Comparison of ENCODE assay signal across 9 cellular contexts in genomic region chr19:14073232-14073924, GRCh38. TPM values are rescaled to one million over a fixed set of nuclear protein-coding genes. Genes with fewer than 3 reads are reported as not detected.
DNase-seq lines count a peak whose midpoint lies in the region; ATAC-seq, FAIRE-seq and TF ChIP-seq lines count a peak whose summit lies in the region.
"Had no signal": no experiment of that assay in that cellular context is flagged by ENCODE, and none has a peak within 500 bp of the region (broad histone marks: within the 10 kb centered on the region; RNA-seq: fewer than 3 reads in every experiment).

No MANE protein-coding gene starts in this region.

- peak overlapping the region; percentile 91 for H3K4me3 Mint-ChIP-seq in osteocyte (ENCODE audit: unreplicated experiment)

- H3K27ac ChIP-seq in HUES64 (ENCODE audit: low read depth, low read length) (no peak overlapping the region), tibial artery (peak overlapping the region; percentile 88 to 92)

- DNase-seq in C1 segment of cervical spinal cord (lab: John Stamatoyannopoulos, UW), result peak in 12 of 14 donors; percentile 28 to 86 (median 65)
- DNase-seq in GM19239 (ENCODE audit: insufficient read length, low spot score), result peak; percentile 73
- DNase-seq in SK-MEL-5 (ENCODE audit: low read depth, low spot score), result peak; percentile 58
- peak; percentile 83 to 85 for DNase-seq in activated naive CD4-positive, alpha-beta T cell treated with anti-CD3 and anti-CD28 coated beads, Interleukin-2, amount 50 U/mL, for 72 hours (ENCODE audit: low spot score in 2 of 2)
- peak; percentile 35 to 88 (median 76) for DNase-seq in head of caudate nucleus
- DNase-seq in osteocyte (ENCODE audit: extremely low spot score, unreplicated experiment), result peak; percentile 89
- peak; percentile 62 to 86 for DNase-seq in tibial artery

- H3K4me3 ChIP-seq in HUES64 (ENCODE audit: low read length) (peak overlapping the region; percentile 58), tibial artery (peak overlapping the region; percentile 62 to 73)

- TF ChIP-seq CTCF in osteocyte (IDR thresholded peaks at IDR 0.05), result peak; percentile 59
- TF ChIP-seq CTCF in tibial artery (IDR thresholded peaks at IDR 0.05), result peak in 1 of 2 experiments; percentile 94

- H3K9me3 ChIP-seq in HUES64 (ENCODE audit: insufficient read depth, low read depth, low read length), result no peaks in the 10 kb centered on the region
- no peaks in the 10 kb centered on the region for H3K9me3 ChIP-seq in tibial artery

- H3K9ac ChIP-seq in HUES64 (ENCODE audit: low read depth, low read length), result peak overlapping the region; percentile 40

- peak overlapping the region in 1 of 2 donors; percentile 20 for H3K27ac Mint-ChIP-seq in activated naive CD4-positive, alpha-beta T cell treated with anti-CD3 and anti-CD28 coated beads, Interleukin-2, amount 50 U/mL, for 72 hours
- peak overlapping the region; percentile 79 for H3K27ac Mint-ChIP-seq in osteocyte (ENCODE audit: unreplicated experiment)

- H3K36me3 ChIP-seq in HUES64 (ENCODE audit: insufficient read depth, low read length) (no peaks in the 10 kb centered on the region), tibial artery (no peaks in the 10 kb centered on the region)

- H3K4me1 ChIP-seq in HUES64 (ENCODE audit: insufficient read depth, low read length) (no peaks in the 10 kb centered on the region; the same call in 1 of the 2 replicates), tibial artery (peaks cover 0 to 40% (median 31%) of the 10 kb centered on the region in 4 donors)

- H3K27me3 Mint-ChIP-seq in osteocyte (ENCODE audit: unreplicated experiment), result no peaks in the 10 kb centered on the region

- under 1% methylated on average over 108 of the region's 108 CpGs for WGBS in HUES64

- peaks cover 22% of the 10 kb centered on the region for H3K4me1 Mint-ChIP-seq in osteocyte (ENCODE audit: unreplicated experiment)

- H3K36me3 Mint-ChIP-seq in activated naive CD4-positive, alpha-beta T cell treated with anti-CD3 and anti-CD28 coated beads, Interleukin-2, amount 50 U/mL, for 72 hours, result no peaks in the 10 kb centered on the region
- H3K36me3 Mint-ChIP-seq in osteocyte (ENCODE audit: unreplicated experiment), result no peaks in the 10 kb centered on the region

- FAIRE-seq in GM19239 (lab: Jason Lieb, UNC), result peak; percentile 26

- peak; percentile 80 for ATAC-seq in activated naive CD4-positive, alpha-beta T cell treated with anti-CD3 and anti-CD28 coated beads, Interleukin-2, amount 50 U/mL, for 72 hours

- H3K27me3 ChIP-seq in HUES64 (ENCODE audit: insufficient read depth, low read length) (peaks cover 54% of the 10 kb centered on the region), tibial artery (no peaks in the 10 kb centered on the region)

- H3K9me3 Mint-ChIP-seq in activated naive CD4-positive, alpha-beta T cell treated with anti-CD3 and anti-CD28 coated beads, Interleukin-2, amount 50 U/mL, for 72 hours, result no peaks in the 10 kb centered on the region
- H3K9me3 Mint-ChIP-seq in osteocyte (ENCODE audit: unreplicated experiment), result no peaks in the 10 kb centered on the region

- intact Hi-C loops in head of caudate nucleus (cut with DNase I), result loop anchor here (5.0 to 10.0 kb wide), 2 partner anchors 69 to 191 kb away; partner anchors contain the start of gene RFX1
- intact Hi-C loops in tibial artery (cut with DNase I; ENCODE audit: low total_unique reads), result loop anchor here (5.0 to 10.0 kb wide), 2 partner anchors 64 to 289 kb away; partner anchors contain the start of gene ASF1B

- in situ Hi-C loops in SK-MEL-5 (cut with HindIII; ENCODE audit: low pct_unique_long_range_greater_than_20kb, low sequenced_read_pairs), result no loop called here

RNA-seq across cellular contexts. Expression of gene MISP3, which starts 0.8 kb away (rescaled TPM):
- 0.55 TPM for polyA plus RNA-seq in HUES64 (2013, experiment 1 of 2)
- polyA plus RNA-seq in HUES64 (2013, experiment 2 of 2), result 0.70 TPM
- 0.53 and 0.77 TPM in 2 replicates for total RNA-seq in SK-MEL-5 (2014; rRNA removed; shearing (Covaris generic))
- polyA plus RNA-seq in SK-MEL-5 (2015; cell fraction: cytosol; rRNA removed), result 0.79 and 1.3 TPM in 2 replicates
- 3.6 and 4.6 TPM in 2 replicates for polyA plus RNA-seq in SK-MEL-5 (2015; cell fraction: nucleus; rRNA removed)
- 1 to 10 TPM; 1.2 to 4.2 TPM for total RNA-seq in activated naive CD4-positive, alpha-beta T cell treated with anti-CD3 and anti-CD28 coated beads, Interleukin-2, amount 50 U/mL, for 72 hours
- total RNA-seq in osteocyte, result 1.8 and 2.1 TPM in 2 replicates

RNA-seq across cellular contexts. Expression of gene PALM3, which starts 11.5 kb away (rescaled TPM):
- polyA plus RNA-seq in HUES64 (2013, experiment 1 of 2), result 10.4 TPM
- polyA plus RNA-seq in HUES64 (2013, experiment 2 of 2), result 16.7 TPM
- not detected in 2 replicates for total RNA-seq in SK-MEL-5 (2014; rRNA removed; shearing (Covaris generic))
- polyA plus RNA-seq in SK-MEL-5 (2015; cell fraction: cytosol; rRNA removed), result 0.29 TPM in 1 of 2 replicates, not detected in the other
- not detected in 2 replicates for polyA plus RNA-seq in SK-MEL-5 (2015; cell fraction: nucleus; rRNA removed)
- total RNA-seq in activated naive CD4-positive, alpha-beta T cell treated with anti-CD3 and anti-CD28 coated beads, Interleukin-2, amount 50 U/mL, for 72 hours, result not detected
- total RNA-seq in osteocyte, result 0.30 and 0.63 TPM in 2 replicates
- total RNA-seq: T-helper 2 cell treated with Interferon-gamma antibody and Interleukin-4, amounts not matched to agents 100 ng/mL and 5 ng/mL, for 36 hours had no signal

RNA-seq across cellular contexts. Expression of gene C19orf67, which starts 12.2 kb away (rescaled TPM):
- polyA plus RNA-seq in HUES64 (2013, experiment 1 of 2), result not detected
- polyA plus RNA-seq in HUES64 (2013, experiment 2 of 2), result not detected
- not detected in 2 replicates for total RNA-seq in SK-MEL-5 (2014; rRNA removed; shearing (Covaris generic))
- polyA plus RNA-seq in SK-MEL-5 (2015; cell fraction: cytosol; rRNA removed), result not detected in 2 replicates
- not detected in 2 replicates for polyA plus RNA-seq in SK-MEL-5 (2015; cell fraction: nucleus; rRNA removed)
- total RNA-seq in activated naive CD4-positive, alpha-beta T cell treated with anti-CD3 and anti-CD28 coated beads, Interleukin-2, amount 50 U/mL, for 72 hours, result not detected
- 0.54 TPM in 1 of 2 replicates, not detected in the other for total RNA-seq in osteocyte

RNA-seq across cellular contexts. Expression of gene SAMD1, which starts 17.2 kb away (rescaled TPM):
- polyA plus RNA-seq in HUES64 (2013, experiment 1 of 2), result 51.0 TPM
- 57.8 TPM for polyA plus RNA-seq in HUES64 (2013, experiment 2 of 2)
- total RNA-seq in SK-MEL-5 (2014; rRNA removed; shearing (Covaris generic)), result 17.2 and 25.9 TPM in 2 replicates
- polyA plus RNA-seq in SK-MEL-5 (2015; cell fraction: cytosol; rRNA removed), result 36.2 and 38.0 TPM in 2 replicates
- polyA plus RNA-seq in SK-MEL-5 (2015; cell fraction: nucleus; rRNA removed), result 7.6 and 25.9 TPM in 2 replicates
- 100 to 1,000 TPM in 1 of 2 donors, 10 to 100 TPM in 1; 39.7 to 101 TPM for total RNA-seq in activated naive CD4-positive, alpha-beta T cell treated with anti-CD3 and anti-CD28 coated beads, Interleukin-2, amount 50 U/mL, for 72 hours
- total RNA-seq in osteocyte, result 34.9 and 38.9 TPM in 2 replicates

RNA-seq across cellular contexts. Expression of gene IL27RA, which starts 41.8 kb away (rescaled TPM):
- 5.1 TPM for polyA plus RNA-seq in HUES64 (2013, experiment 1 of 2)
- polyA plus RNA-seq in HUES64 (2013, experiment 2 of 2), result 7.7 TPM
- 2.6 and 4.3 TPM in 2 replicates for total RNA-seq in SK-MEL-5 (2014; rRNA removed; shearing (Covaris generic))
- polyA plus RNA-seq in SK-MEL-5 (2015; cell fraction: cytosol; rRNA removed), result 3.9 and 4.2 TPM in 2 replicates
- 0.42 and 1.00 TPM in 2 replicates for polyA plus RNA-seq in SK-MEL-5 (2015; cell fraction: nucleus; rRNA removed)
- 10 to 100 TPM; 59.6 to 68.0 TPM for total RNA-seq in activated naive CD4-positive, alpha-beta T cell treated with anti-CD3 and anti-CD28 coated beads, Interleukin-2, amount 50 U/mL, for 72 hours
- total RNA-seq in osteocyte, result 1.8 and 1.9 TPM in 2 replicates
